26 cellular contexts compared by ENCODE assay signal in the genomic region with DNA sequence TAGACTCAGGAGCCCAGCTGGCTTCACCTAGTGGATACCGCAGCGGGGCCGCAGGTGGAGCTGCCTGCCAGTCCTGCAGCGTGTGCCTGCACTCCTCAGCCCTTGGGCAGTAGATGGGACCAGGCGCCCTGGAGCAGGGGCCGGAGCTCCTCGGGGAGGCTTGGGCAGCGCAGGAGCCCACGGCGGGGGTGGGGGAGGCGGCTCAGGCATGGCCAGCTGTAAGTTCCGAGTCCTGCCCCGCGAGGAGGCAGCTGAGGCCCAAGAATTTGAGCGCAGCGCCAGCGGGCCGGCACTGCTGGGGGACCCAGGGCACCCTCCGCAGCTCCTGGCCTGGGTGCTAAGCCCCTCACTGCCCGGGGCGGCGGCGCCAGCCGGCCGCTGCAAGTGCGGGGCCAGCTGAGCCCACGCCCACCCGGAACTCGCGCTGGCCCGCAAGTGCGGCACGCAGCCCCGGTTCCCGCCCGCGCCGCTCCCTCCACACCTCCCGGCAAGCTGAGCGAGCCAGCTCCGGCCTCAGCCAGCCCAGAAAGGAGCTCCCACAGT. TPM values are rescaled to one million over a fixed set of nuclear protein-coding genes. Genes with fewer than 3 reads are reported as not detected.
A peak's percentile ranks its signal among the peaks of the same experiment; 100 is the strongest.
DNase-seq lines count a peak whose midpoint lies in the region; ATAC-seq, FAIRE-seq and TF ChIP-seq lines count a peak whose summit lies in the region.
"Had no signal": no experiment of that assay in that cellular context is flagged by ENCODE, and none has a peak within 500 bp of the region (broad histone marks: within the 10 kb centered on the region; RNA-seq: fewer than 3 reads in every experiment).

No MANE protein-coding gene starts in this region.

- peaks cover 7% of the 10 kb centered on the region; the same call in 1 of the 2 replicates for H3F3A ChIP-seq in GM23338 (replicated peaks; ENCODE audit: low read depth)

- no peak overlapping the region for H3K4me3 Mint-ChIP-seq in GM23338
- H3K4me3 Mint-ChIP-seq in H9: no peak overlapping the region
- H3K4me3 Mint-ChIP-seq: CD14-positive monocyte; CD4-positive, alpha-beta T cell; CD8-positive, alpha-beta memory T cell; HFFc6 had no signal

- peak; percentile 46 for DNase-seq in GM23338 (ENCODE audit: low spot score)
- DNase-seq in H9: peak; percentile 51
- no peak for DNase-seq in H1 (ENCODE audit: low read depth in 1 of 2, low spot score in 2 of 2)
- peak; percentile 71 for DNase-seq in kidney
- DNase-seq in superior temporal gyrus (ENCODE audit: extremely low spot score): no peak
- no peak for DNase-seq in activated naive CD4-positive, alpha-beta T cell treated with anti-CD3 and anti-CD28 coated beads, Interleukin-2, amount 50 U/mL, for 16 hours
- DNase-seq: 8988T; ACHN; AML-193; BE2C; CD4-positive, alpha-beta T cell; CD8-positive, alpha-beta memory T cell; DMS 273 treated with DMSO at 0.1 percent for 48 hours; DMS79; EL; GF-D8; GOT3; HFFc6 had no signal

- H3K23me2 ChIP-seq in H9 (ENCODE audit: insufficient read length, low read depth, low read length, poor library complexity, severe bottlenecking): no peaks in the 10 kb centered on the region
- peaks cover 3% of the 10 kb centered on the region; the same call in 1 of the 2 replicates for H3K23me2 ChIP-seq in H1 (ENCODE audit: low read depth, low read length)

- no peak overlapping the region for H2AK5ac ChIP-seq in H9 (ENCODE audit: insufficient read length, low read length)
- no peak overlapping the region for H2AK5ac ChIP-seq in H1 (ENCODE audit: low read depth, low read length)

- H2BK15ac ChIP-seq in H9 (ENCODE audit: low read depth, low read length) (no peak overlapping the region), H1 (ENCODE audit: low read length) (no peak overlapping the region)

- no peak overlapping the region for H3T11ph ChIP-seq in H9 (ENCODE audit: low read length)

- POLR2A ChIA-PET in H1 (lab: Charles Lee; ENCODE audit: partially characterized antibody): interaction anchor here (0.6 to 2.9 kb wide), 5 partner anchors 28 to 517 kb away, joined by 3 to 12 read pairs (median 3); no protein-coding TSS in a partner anchor

- no peaks in the 10 kb centered on the region for H3K27me3 Mint-ChIP-seq in GM23338 (ENCODE audit: insufficient read depth, low read depth, poor library complexity)
- H3K27me3 Mint-ChIP-seq in H9 (ENCODE audit: low read depth): peaks cover 5% of the 10 kb centered on the region

- H2BK20ac ChIP-seq in H9 (ENCODE audit: low read depth, low read length, poor library complexity, severe bottlenecking): no peak overlapping the region
- H2BK20ac ChIP-seq in H1 (ENCODE audit: low read length): no peak overlapping the region

- ATAC-seq in GM23338 (peak; percentile 10; the same call in 2 of the 3 replicates), HG03571 (IDR thresholded peaks at IDR 0.05; ENCODE audit: unreplicated experiment) (no peak)
- ATAC-seq: A549 had no signal

- H4K91ac ChIP-seq in H9 (ENCODE audit: insufficient read length, low read depth, low read length) (no peak overlapping the region), H1 (replicated peaks; ENCODE audit: insufficient read length, low read length) (no peak overlapping the region)

- H3K27me3 ChIP-seq in GM23338 (ENCODE audit: insufficient read depth) (no peaks in the 10 kb centered on the region), H9 (ENCODE audit: insufficient read depth, low read length) (no peaks in the 10 kb centered on the region), H1 (replicated peaks in 1 of 4; ENCODE audit: control insufficient read depth in 3 of 4, extremely low read depth in 1 of 4, insufficient read depth in 3 of 4, low read length in 3 of 4) (no peaks in the 10 kb centered on the region)
- H3K27me3 ChIP-seq: BE2C; BLaER1 treated with 17β-estradiol and CSF1 and Interleukin-3, amounts not matched to agents 10 nM and 100 nM had no signal

- no peaks in the 10 kb centered on the region for H3K79me1 ChIP-seq in H9 (ENCODE audit: insufficient read depth, low read depth, low read length, poor library complexity, severe bottlenecking)
- H3K79me1 ChIP-seq in H1 (ENCODE audit: low read depth, low read length): no peaks in the 10 kb centered on the region

- H3K4me1 Mint-ChIP-seq in GM23338: peaks cover 27% of the 10 kb centered on the region
- peaks cover 29% of the 10 kb centered on the region in 2 experiments for H3K4me1 Mint-ChIP-seq in H9
- H3K4me1 Mint-ChIP-seq: CD8-positive, alpha-beta memory T cell had no signal

- H3K79me2 ChIP-seq in GM23338 (replicated peaks; ENCODE audit: insufficient read depth): no peaks in the 10 kb centered on the region
- no peaks in the 10 kb centered on the region for H3K79me2 ChIP-seq in H9 (ENCODE audit: insufficient read depth, low read length)
- no peaks in the 10 kb centered on the region for H3K79me2 ChIP-seq in H1 (ENCODE audit: control insufficient read depth in 1 of 2, insufficient read depth in 2 of 2, low read length in 2 of 2)

- H3K18ac ChIP-seq in H9 (ENCODE audit: insufficient read length, low read depth, low read length) (no peak overlapping the region), H1 (ENCODE audit: extremely low read depth, low read length) (no peak overlapping the region)

- no peak for TF ChIP-seq POLR2A in H1 (IDR thresholded peaks at IDR 0.05; ENCODE audit: control extremely low read depth in 1 of 2, low read depth in 2 of 2, low read length in 2 of 2)

- H4K5ac ChIP-seq in H9 (ENCODE audit: insufficient read length, low read depth, low read length) (no peak overlapping the region), H1 (ENCODE audit: insufficient read length, low read depth, low read length) (no peak overlapping the region)

- H3K56ac ChIP-seq in H9 (ENCODE audit: insufficient read length, low read depth, low read length): no peak overlapping the region
- no peak overlapping the region for H3K56ac ChIP-seq in H1 (replicated peaks; ENCODE audit: insufficient read length, low read depth, low read length)

- H3K9me2 ChIP-seq in GM23338 (ENCODE audit: insufficient read depth): no peaks in the 10 kb centered on the region

- no peaks in the 10 kb centered on the region for H4K20me1 ChIP-seq in GM23338 (replicated peaks; ENCODE audit: insufficient read depth)
- H4K20me1 ChIP-seq in H9 (ENCODE audit: control insufficient read depth, insufficient read depth, insufficient read length): no peaks in the 10 kb centered on the region
- H4K20me1 ChIP-seq in H1 (replicated peaks in 1 of 2; ENCODE audit: control insufficient read depth in 1 of 2, insufficient read depth in 2 of 2, low read length in 2 of 2): no peaks in the 10 kb centered on the region
- H4K20me1 ChIP-seq: BLaER1 treated with 17β-estradiol and CSF1 and Interleukin-3, amounts not matched to agents 10 nM and 100 nM had no signal

- no CpG with 5 or more reads among the region's 41 CpGs for WGBS in H9 (ENCODE audit: extremely low coverage, insufficient read length, low lambda C conversion rate)
- 78% methylated on average over 21 of the region's 41 CpGs; no CpG with 5 or more reads in 1 of the 2 experiments for WGBS in H1 (ENCODE audit: extremely low coverage in 1 of 2, insufficient coverage in 1 of 2, insufficient read length in 1 of 2, insufficient replicate concordance in 2 of 2, low coverage in 1 of 2, low lambda C conversion rate in 2 of 2, missing lambda C conversion rate in 1 of 2), 2 experiments

- H3K4me3 ChIP-seq in GM23338 (peak overlapping the region; percentile 49), H1 (ENCODE audit: extremely low read depth in 1 of 4, insufficient read depth in 2 of 4, low read depth in 3 of 4, low read length in 4 of 4) (0 out of 8 replicates have a peak overlapping the region, but pooled peaks of 1 of the 4 experiments have one; percentile 21), kidney (ENCODE audit: low read length in 2 of 2) (no peak overlapping the region)
- H3K4me3 ChIP-seq: A549; BLaER1 treated with 17β-estradiol and CSF1 and Interleukin-3, amounts not matched to agents 10 nM and 100 nM; HAP-1 had no signal

- no peak overlapping the region for H2BK12ac ChIP-seq in H9 (ENCODE audit: insufficient read length, low read depth, low read length)
- H2BK12ac ChIP-seq in H1 (ENCODE audit: low read depth, low read length): no peak overlapping the region

- intact Hi-C loops in kidney (cut with DNase I): no loop called here

- H3K14ac ChIP-seq in H9 (ENCODE audit: insufficient read depth, low read length): no peak overlapping the region
- H3K14ac ChIP-seq in H1 (ENCODE audit: insufficient read length): no peak overlapping the region

- H3K9me3 ChIP-seq in H9 (ENCODE audit: control insufficient read depth, low read depth, low read length): no peaks in the 10 kb centered on the region
- H3K9me3 ChIP-seq in H1 (ENCODE audit: insufficient read depth in 2 of 2, low read depth in 1 of 2, low read length in 1 of 2): no peaks in the 10 kb centered on the region; a peak in 1 of 4 replicates
- H3K9me3 ChIP-seq in kidney (ENCODE audit: control insufficient read depth in 1 of 2, low read length in 2 of 2): no peaks in the 10 kb centered on the region
- H3K9me3 ChIP-seq: A549, BE2C, HAP-1 had no signal

- H2BK5ac ChIP-seq in H9 (ENCODE audit: insufficient read length, low read length): no peak overlapping the region
- H2BK5ac ChIP-seq in H1 (ENCODE audit: low read depth, low read length): no peak overlapping the region

- H3K36me3 Mint-ChIP-seq in GM23338 (ENCODE audit: low read depth) (peaks cover 10% of the 10 kb centered on the region; the same call in 2 of the 3 replicates), H9 (ENCODE audit: insufficient read depth in 1 of 3, low read depth in 3 of 3) (peaks cover 3 to 14% (median 5%) of the 10 kb centered on the region in 3 experiments; a peak in 6 of 7 replicates)

- H3K27ac Mint-ChIP-seq in GM23338 (no peak overlapping the region), H9 (no peak overlapping the region)
- H3K27ac Mint-ChIP-seq: CD4-positive, alpha-beta T cell; CD8-positive, alpha-beta memory T cell; HFFc6 had no signal

- H3K4me2 ChIP-seq in GM23338: peak overlapping the region; percentile 62; the same call in 1 of the 2 replicates
- no peak overlapping the region for H3K4me2 ChIP-seq in H9 (ENCODE audit: insufficient read depth, insufficient read length, low read length)
- no peak overlapping the region for H3K4me2 ChIP-seq in H1 (ENCODE audit: insufficient read depth in 1 of 2, low read depth in 2 of 2, low read length in 2 of 2)
- H3K4me2 ChIP-seq: A549; BLaER1 treated with 17β-estradiol and CSF1 and Interleukin-3, amounts not matched to agents 10 nM and 100 nM had no signal

- H3K36me3 ChIP-seq in GM23338 (ENCODE audit: insufficient read depth) (no peaks in the 10 kb centered on the region), H1 (ENCODE audit: control insufficient read depth in 2 of 4, insufficient read depth in 4 of 4, low read length in 3 of 4) (peaks cover 0 to 11% (median 5%) of the 10 kb centered on the region in 4 experiments; a peak in 4 of 8 replicates), kidney (ENCODE audit: control insufficient read depth in 1 of 2, insufficient read depth in 2 of 2, low read length in 2 of 2) (peaks cover 4 to 9% of the 10 kb centered on the region in 2 donors)

- H3K23ac ChIP-seq in H9 (ENCODE audit: insufficient read length, low read depth, low read length) (no peak overlapping the region), H1 (ENCODE audit: insufficient read length) (no peak overlapping the region)

- no peak for TF ChIP-seq EP300 in H1 (IDR thresholded peaks at IDR 0.05; ENCODE audit: borderline replicate concordance in 1 of 2, low read depth in 2 of 2, low read length in 2 of 2)

- H2BK120ac ChIP-seq in H9 (ENCODE audit: low read depth, low read length, poor library complexity, severe bottlenecking) (no peak overlapping the region), H1 (replicated peaks; ENCODE audit: low read depth, low read length) (no peak overlapping the region)

- no peak for TF ChIP-seq RAD21 in H1 (IDR thresholded peaks at IDR 0.05 in 1 of 2, conservative IDR thresholded peaks at IDR 0.05 in 1 of 2; ENCODE audit: low read depth in 2 of 2, low read length in 2 of 2)

- H3K27ac ChIP-seq in GM23338 (ENCODE audit: low read depth): no peak overlapping the region
- no peak overlapping the region for H3K27ac ChIP-seq in H9 (ENCODE audit: insufficient read length, low read depth, low read length)
- no peak overlapping the region for H3K27ac ChIP-seq in H1 (ENCODE audit: low read depth, low read length)
- no peak overlapping the region for H3K27ac ChIP-seq in kidney (ENCODE audit: low read depth in 2 of 2, low read length in 2 of 2)
- H3K27ac ChIP-seq: A549; BLaER1 treated with 17β-estradiol and CSF1 and Interleukin-3, amounts not matched to agents 10 nM and 100 nM had no signal

- no peak overlapping the region for H3K4ac ChIP-seq in H9 (ENCODE audit: low read depth, low read length)
- no peak overlapping the region for H3K4ac ChIP-seq in H1 (replicated peaks; ENCODE audit: insufficient read length, low read depth, low read length)

- FAIRE-seq in H1 (lab: Jason Lieb, UNC): no peak
- no peak for FAIRE-seq in kidney (lab: Jason Lieb, UNC)
- FAIRE-seq: A549, D721Med, GM12891, GM18507 had no signal

- no peak overlapping the region for H3K9ac ChIP-seq in H9 (ENCODE audit: extremely low read depth, insufficient read length, low read length)
- H3K9ac ChIP-seq in H1 (replicated peaks in 1 of 4; ENCODE audit: extremely low read depth in 1 of 4, low read depth in 3 of 4, low read length in 3 of 4): no peak overlapping the region
- no peak overlapping the region for H3K9ac ChIP-seq in kidney (ENCODE audit: low read length in 2 of 2)
- H3K9ac ChIP-seq: BLaER1 treated with 17β-estradiol and CSF1 and Interleukin-3, amounts not matched to agents 10 nM and 100 nM had no signal

- H3K9me3 Mint-ChIP-seq in GM23338 (peaks cover 3% of the 10 kb centered on the region; the same call in 1 of the 3 replicates), H9 (no peaks in the 10 kb centered on the region)
- H3K9me3 Mint-ChIP-seq: CD4-positive, alpha-beta T cell; CD8-positive, alpha-beta memory T cell; HFFc6 had no signal

- CTCF ChIA-PET in H1 (lab: Charles Lee; ENCODE audit: partially characterized antibody): interaction anchor here (0.6 to 8.2 kb wide), 20 partner anchors 9 to 560 kb away, joined by 3 to 58 read pairs (median 4); no protein-coding TSS in a partner anchor

- H4K8ac ChIP-seq in H9 (replicated peaks; ENCODE audit: insufficient read length, low read depth, low read length) (no peak overlapping the region), H1 (ENCODE audit: extremely low read depth, insufficient read depth, low read length) (peak overlapping the region; percentile 7; the same call in 1 of the 2 replicates)

- TF ChIP-seq CTCF in GM23338 (conservative IDR thresholded peaks at IDR 0.05; ENCODE audit: low read depth in 2 of 2): 0 out of 4 replicates have a peak, but pooled peaks of 1 of the 2 experiments have one; percentile 14
- no peak for TF ChIP-seq CTCF in H9 (conservative IDR thresholded peaks at IDR 0.05)
- TF ChIP-seq CTCF in H1 (IDR thresholded peaks at IDR 0.05; ENCODE audit: control extremely low read depth in 1 of 3, insufficient read depth in 1 of 3, low read depth in 1 of 3, low read length in 3 of 3): no peak
- no peak for TF ChIP-seq CTCF in kidney (IDR thresholded peaks at IDR 0.05; ENCODE audit: borderline replicate concordance, extremely low read depth, insufficient read depth)

- H3K4me1 ChIP-seq in GM23338 (ENCODE audit: insufficient read depth): peaks cover 32% of the 10 kb centered on the region
- peaks cover 13% of the 10 kb centered on the region for H3K4me1 ChIP-seq in H9 (ENCODE audit: insufficient read depth, low read length)
- H3K4me1 ChIP-seq in H1 (replicated peaks in 1 of 4; ENCODE audit: control insufficient read depth in 3 of 4, insufficient read depth in 4 of 4, low read length in 3 of 4): peaks cover 11 to 19% (median 13%) of the 10 kb centered on the region in 4 experiments; a peak in 6 of 7 replicates
- H3K4me1 ChIP-seq in kidney (ENCODE audit: control insufficient read depth in 1 of 2, insufficient read depth in 1 of 2, low read depth in 1 of 2, low read length in 2 of 2): no peaks in the 10 kb centered on the region
- H3K4me1 ChIP-seq: A549 had no signal

- peak overlapping the region; percentile 91 for H2AFZ ChIP-seq in GM23338
- H2AFZ ChIP-seq in H9 (ENCODE audit: low read length): no peak overlapping the region
- H2AFZ ChIP-seq in H1 (ENCODE audit: low read length): no peak overlapping the region

RNA-seq across cellular contexts. Expression of a gene that starts 30.9 kb away (rescaled TPM):
- 6.8 and 8.9 TPM in 2 replicates for total RNA-seq in GM23338 (2014; rRNA removed; shearing (Covaris generic))
- polyA plus RNA-seq in GM23338 (2016; fragmentation: Nextera tagmentation; extraction: Ambion mirVana): 2.6 and 3.6 TPM in 2 replicates
- 12.9 TPM in 2 replicates for total RNA-seq in H9 (2021)
- total RNA-seq in H1 (2021; fragmentation: NEBNext Ultra II Directional; extraction: Animal tissue kit (Norgen Biotek cat#: 25700)): 7.6 and 7.7 TPM in 2 replicates
- polyA plus RNA-seq in H1 (2011; rRNA removed): 2.7 and 4.0 TPM in 2 replicates
- polyA plus RNA-seq in H1 (2011; cell fraction: cytosol; rRNA removed): 4.0 TPM
- 3.3 TPM for polyA plus RNA-seq in H1 (2011; cell fraction: nucleus; rRNA removed)
- 3.5 to 5.8 TPM (median 4.3 TPM) in 4 replicates for polyA plus RNA-seq in H1 (2012, experiment 1 of 2)
- polyA plus RNA-seq in H1 (2012, experiment 2 of 2): 0.47 TPM
- 4.3 TPM for polyA plus RNA-seq in H1 (2013, experiment 1 of 2)
- polyA plus RNA-seq in H1 (2013, experiment 2 of 2): 4.2 TPM
- polyA minus RNA-seq in H1 (2011; rRNA and poly(A)+ RNA removed): 9.7 and 10.1 TPM in 2 replicates
- 4.1 TPM for polyA minus RNA-seq in H1 (2011; cell fraction: cytosol; rRNA and poly(A)+ RNA removed)
- polyA minus RNA-seq in H1 (2011; cell fraction: nucleus; rRNA and poly(A)+ RNA removed): 14.2 TPM
- total RNA-seq in kidney: 8.9 TPM
- 2.0 TPM for polyA plus RNA-seq in kidney (ENCODE audit: insufficient read depth, low read depth, low replicate concordance)

RNA-seq across cellular contexts. Expression of a gene that starts 52.7 kb away (rescaled TPM):
- total RNA-seq in GM23338 (2014; rRNA removed; shearing (Covaris generic)): 9.3 and 11.7 TPM in 2 replicates
- polyA plus RNA-seq in GM23338 (2016; fragmentation: Nextera tagmentation; extraction: Ambion mirVana) (4.5 and 4.6 TPM in 2 replicates), H1 (2011; rRNA removed) (8.1 and 9.6 TPM in 2 replicates), kidney (ENCODE audit: insufficient read depth, low read depth, low replicate concordance) (24.0 TPM)
- total RNA-seq in H9 (2021) (7.1 and 8.9 TPM in 2 replicates), kidney (37.1 TPM)
- 13.3 and 13.4 TPM in 2 replicates for total RNA-seq in H1 (2021; fragmentation: NEBNext Ultra II Directional; extraction: Animal tissue kit (Norgen Biotek cat#: 25700))
- 9.9 TPM for polyA plus RNA-seq in H1 (2011; cell fraction: cytosol; rRNA removed)
- 16.5 TPM for polyA plus RNA-seq in H1 (2011; cell fraction: nucleus; rRNA removed)
- 7.6 to 9.8 TPM (median 8.3 TPM) in 4 replicates for polyA plus RNA-seq in H1 (2012, experiment 1 of 2)
- 4.6 TPM for polyA plus RNA-seq in H1 (2012, experiment 2 of 2)
- 3.9 TPM for polyA plus RNA-seq in H1 (2013, experiment 1 of 2)
- 3.2 TPM for polyA plus RNA-seq in H1 (2013, experiment 2 of 2)
- 30.6 and 32.9 TPM in 2 replicates for polyA minus RNA-seq in H1 (2011; rRNA and poly(A)+ RNA removed)
- polyA minus RNA-seq in H1 (2011; cell fraction: cytosol; rRNA and poly(A)+ RNA removed): 8.9 TPM
- 13.4 TPM for polyA minus RNA-seq in H1 (2011; cell fraction: nucleus; rRNA and poly(A)+ RNA removed)

Comparison
In these comparisons a context has a peak if more than half of its experiments do, and no peak if none do; other contexts are left out.
1. DNase-seq: peak in GM23338 (single experiment), H9 (single experiment) and kidney (single experiment); none in H1 (0 of 2), superior temporal gyrus (single experiment) and activated naive CD4-positive, alpha-beta T cell treated with anti-CD3 and anti-CD28 coated beads, Interleukin-2, amount 50 U/mL, for 16 hours (single experiment).